In the genomic region with DNA sequence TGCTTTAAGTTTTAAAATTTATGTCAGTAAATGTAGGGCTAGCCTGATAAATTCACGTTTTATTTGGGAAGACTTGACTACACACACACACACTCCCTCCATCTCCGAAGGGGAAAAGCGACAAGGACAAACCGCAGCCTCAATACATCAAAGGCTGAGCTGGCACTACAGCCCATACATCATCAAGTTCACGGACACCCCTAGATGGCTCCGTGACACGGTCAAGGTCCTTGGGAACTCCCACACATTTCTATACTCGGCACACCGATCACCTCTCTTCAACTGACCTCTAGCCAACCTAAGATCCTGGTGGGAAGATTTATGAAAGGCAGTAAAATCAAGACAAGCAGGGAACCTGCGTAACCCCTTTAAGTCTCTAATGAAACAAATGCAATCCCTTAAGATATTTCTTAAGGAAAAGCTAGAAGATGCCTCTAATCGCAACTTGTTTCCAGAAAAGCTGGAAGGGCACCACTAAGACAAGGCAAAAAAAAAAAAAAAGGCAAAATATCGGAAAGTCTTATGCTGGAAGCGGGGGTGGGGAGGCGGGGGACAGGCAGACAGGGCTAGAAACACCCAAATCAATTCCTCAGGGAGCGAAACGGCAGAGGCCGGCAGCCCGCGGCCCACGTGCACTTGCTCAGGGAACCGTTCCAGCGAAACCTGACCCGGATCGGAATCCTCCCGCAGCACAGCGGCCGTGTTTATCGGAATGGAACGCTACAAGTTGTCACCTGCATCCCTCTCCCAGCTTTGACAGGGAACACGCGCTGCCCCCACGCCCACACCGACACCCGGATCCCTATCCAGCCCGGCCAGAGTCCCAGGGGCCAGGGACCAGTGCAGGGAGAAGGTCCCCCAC, we compare ENCODE assay signal across 8 cellular contexts. TPM values are rescaled to one million over a fixed set of nuclear protein-coding genes. Genes with fewer than 3 reads are reported as not detected.
DNase-seq lines count a peak whose midpoint lies in the region; ATAC-seq and TF ChIP-seq lines count a peak whose summit lies in the region.

No MANE protein-coding gene starts in this region.

- peaks cover 63% of the 10 kb centered on the region for H3K27me3 ChIP-seq in neuron (ENCODE audit: insufficient read depth, low read length)

- no peak overlapping the region for H3K27ac Mint-ChIP-seq in Calu3 (ENCODE audit: unreplicated experiment)

- H3K4me3 Mint-ChIP-seq in activated T-cell treated with anti-CD3 and anti-CD28 coated beads, Interleukin-2, amount 50 U/mL, for 4 hours, result peak overlapping the region; percentile 58
- no peak overlapping the region for H3K4me3 Mint-ChIP-seq in Calu3 (ENCODE audit: low read depth, unreplicated experiment)

- peak overlapping the region; percentile 98 for H2AFZ ChIP-seq in neuron (ENCODE audit: low read depth, low read length)

- intact Hi-C loops in Calu3 (cut with micrococcal nuclease; ENCODE audit: unreplicated experiment), result no loop called here

- peaks cover 3% of the 10 kb centered on the region for H3K4me1 ChIP-seq in neuron (ENCODE audit: insufficient read depth, low read length)

- no peak for ATAC-seq in activated T-cell treated with anti-CD3 and anti-CD28 coated beads, Interleukin-2, amount 50 U/mL, for 4 hours
- ATAC-seq in HG02884 (IDR thresholded peaks at IDR 0.05; ENCODE audit: unreplicated experiment), result no peak
- no peak for ATAC-seq in HG02840 (IDR thresholded peaks at IDR 0.05; ENCODE audit: low FRiP score, unreplicated experiment)

- no peak for DNase-seq in activated T-cell treated with anti-CD3 and anti-CD28 coated beads, Interleukin-2, amount 50 U/mL, for 4 hours
- DNase-seq in activated T-cell treated with anti-CD3 and anti-CD28 coated beads, Interleukin-2, amount 50 U/mL, for 1 hour, result no peak
- DNase-seq in germinal center (ENCODE audit: low spot score), result peak; percentile 10
- DNase-seq in Calu3, result no peak

- H3K36me3 ChIP-seq in neuron (ENCODE audit: insufficient read depth, low read length), result no peaks in the 10 kb centered on the region

- BruUV-seq in Calu3 (replicated peaks; lab: Mats Ljungman, UMichigan), result no TSS peak

- TF ChIP-seq CTCF in WI38 (IDR thresholded peaks at IDR 0.05; ENCODE audit: low read depth, low read length) (no peak), Calu3 (IDR thresholded peaks at IDR 0.05; ENCODE audit: unreplicated experiment) (no peak)

- H3K36me3 Mint-ChIP-seq in activated T-cell treated with anti-CD3 and anti-CD28 coated beads, Interleukin-2, amount 50 U/mL, for 4 hours (ENCODE audit: insufficient read depth), result no peaks in the 10 kb centered on the region
- H3K36me3 Mint-ChIP-seq in Calu3 (ENCODE audit: insufficient read depth, unreplicated experiment), result no peaks in the 10 kb centered on the region

- no peaks in the 10 kb centered on the region for H3K9me3 ChIP-seq in neuron (ENCODE audit: low read length)

- H3K9me3 Mint-ChIP-seq in activated T-cell treated with anti-CD3 and anti-CD28 coated beads, Interleukin-2, amount 50 U/mL, for 4 hours, result no peaks in the 10 kb centered on the region
- no peaks in the 10 kb centered on the region for H3K9me3 Mint-ChIP-seq in Calu3 (ENCODE audit: low read depth, unreplicated experiment)

- peaks cover 61% of the 10 kb centered on the region for H3K27me3 Mint-ChIP-seq in activated T-cell treated with anti-CD3 and anti-CD28 coated beads, Interleukin-2, amount 50 U/mL, for 4 hours (ENCODE audit: low read depth)
- peaks cover 56% of the 10 kb centered on the region for H3K27me3 Mint-ChIP-seq in Calu3 (ENCODE audit: unreplicated experiment)

- H3K4me1 Mint-ChIP-seq in activated T-cell treated with anti-CD3 and anti-CD28 coated beads, Interleukin-2, amount 50 U/mL, for 4 hours (ENCODE audit: low read depth), result peaks cover 13% of the 10 kb centered on the region
- H3K4me1 Mint-ChIP-seq in Calu3 (ENCODE audit: low read depth, unreplicated experiment), result no peaks in the 10 kb centered on the region

- H3K4me3 ChIP-seq in WI38 (ENCODE audit: low read depth, low read length) (peak overlapping the region; percentile 80), neuron (ENCODE audit: low read length) (no peak overlapping the region)

- CTCF ChIA-PET in Calu3 (lab: Charles Lee), result no interaction called here

RNA-seq across cellular contexts. Expression of a gene that starts 1.5 kb away (rescaled TPM):
- total RNA-seq in activated T-cell treated with anti-CD3 and anti-CD28 coated beads, Interleukin-2, amount 50 U/mL, for 4 hours, result under 1 TPM in 2 of 3 donors, not detected in 1; 0.03 to 0.08 TPM
- total RNA-seq in Calu3 (2022), result not detected in 2 replicates
